Comparison of ENCODE assay signal across 5 cellular contexts in genomic region chr21:15477773-15478172, GRCh38.
DNase-seq lines count a peak whose midpoint lies in the region; ATAC-seq lines count a peak whose summit lies in the region.
"Not testable (repeated sequence)": the region's sequence is repeated elsewhere in the genome, so short reads cannot be mapped to it uniquely, and the experiment has no call there.

No MANE protein-coding gene starts in this region.

- H3K36me3 Mint-ChIP-seq in activated CD4-positive, alpha-beta T cell treated with anti-CD3 and anti-CD28 coated beads for 36 hours (ENCODE audit: low read depth); activated T-helper 17 cell treated with anti-CD3 and anti-CD28 coated beads, Interleukin-2, amount 50 U/mL, for 72 hours (ENCODE audit: low read depth); activated naive CD8-positive, alpha-beta T cell treated with anti-CD3 and anti-CD28 coated beads, Interleukin-2, amount 50 U/mL, for 24 hours (ENCODE audit: low read depth): not testable (repeated sequence)

- ATAC-seq in activated CD4-positive, alpha-beta T cell treated with anti-CD3 and anti-CD28 coated beads for 36 hours, result peak; percentile 44
- ATAC-seq in activated T-helper 17 cell treated with anti-CD3 and anti-CD28 coated beads, Interleukin-2, amount 50 U/mL, for 72 hours (replicated peaks), result peak; percentile 50
- ATAC-seq in activated naive CD8-positive, alpha-beta T cell treated with anti-CD3 and anti-CD28 coated beads, Interleukin-2, amount 50 U/mL, for 24 hours, result peak; percentile 47
- peak; percentile 45 for ATAC-seq in stimulated activated naive CD8-positive, alpha-beta T cell treated with anti-CD3 and anti-CD28 coated beads, Interleukin-15, Interleukin-2, amounts not matched to agents 100 U/mL and 50 U/mL, for 24 hours
- peak; percentile 28 for ATAC-seq in stimulated activated naive CD8-positive, alpha-beta T cell treated with anti-CD3 and anti-CD28 coated beads, Interleukin-15, amount 100 ng/mL, for 72 hours

- POLR2A ChIA-PET in activated CD4-positive, alpha-beta T cell treated with anti-CD3 and anti-CD28 coated beads for 36 hours (lab: Charles Lee), result not testable (repeated sequence)

- DNase-seq in activated CD4-positive, alpha-beta T cell treated with anti-CD3 and anti-CD28 coated beads for 36 hours; activated naive CD8-positive, alpha-beta T cell treated with anti-CD3 and anti-CD28 coated beads, Interleukin-2, amount 50 U/mL, for 24 hours; stimulated activated naive CD8-positive, alpha-beta T cell treated with anti-CD3 and anti-CD28 coated beads, Interleukin-15, Interleukin-2, amounts not matched to agents 100 U/mL and 50 U/mL, for 24 hours; stimulated activated naive CD8-positive, alpha-beta T cell treated with anti-CD3 and anti-CD28 coated beads, Interleukin-15, amount 100 ng/mL, for 72 hours: not testable (repeated sequence)

- H3K4me1 Mint-ChIP-seq in activated CD4-positive, alpha-beta T cell treated with anti-CD3 and anti-CD28 coated beads for 36 hours, result peaks cover 16% of the 10 kb centered on the region
- not testable (repeated sequence) for H3K4me1 Mint-ChIP-seq in activated T-helper 17 cell treated with anti-CD3 and anti-CD28 coated beads, Interleukin-2, amount 50 U/mL, for 72 hours
- peaks cover 25% of the 10 kb centered on the region for H3K4me1 Mint-ChIP-seq in activated naive CD8-positive, alpha-beta T cell treated with anti-CD3 and anti-CD28 coated beads, Interleukin-2, amount 50 U/mL, for 24 hours
- peaks cover 22% of the 10 kb centered on the region for H3K4me1 Mint-ChIP-seq in stimulated activated naive CD8-positive, alpha-beta T cell treated with anti-CD3 and anti-CD28 coated beads, Interleukin-15, amount 100 ng/mL, for 72 hours

- not testable (repeated sequence) for H3K4me3 Mint-ChIP-seq in activated CD4-positive, alpha-beta T cell treated with anti-CD3 and anti-CD28 coated beads for 36 hours; activated T-helper 17 cell treated with anti-CD3 and anti-CD28 coated beads, Interleukin-2, amount 50 U/mL, for 72 hours; activated naive CD8-positive, alpha-beta T cell treated with anti-CD3 and anti-CD28 coated beads, Interleukin-2, amount 50 U/mL, for 24 hours; stimulated activated naive CD8-positive, alpha-beta T cell treated with anti-CD3 and anti-CD28 coated beads, Interleukin-15, amount 100 ng/mL, for 72 hours

- H3K27me3 Mint-ChIP-seq in activated CD4-positive, alpha-beta T cell treated with anti-CD3 and anti-CD28 coated beads for 36 hours; activated T-helper 17 cell treated with anti-CD3 and anti-CD28 coated beads, Interleukin-2, amount 50 U/mL, for 72 hours; activated naive CD8-positive, alpha-beta T cell treated with anti-CD3 and anti-CD28 coated beads, Interleukin-2, amount 50 U/mL, for 24 hours; stimulated activated naive CD8-positive, alpha-beta T cell treated with anti-CD3 and anti-CD28 coated beads, Interleukin-15, amount 100 ng/mL, for 72 hours: not testable (repeated sequence)

- H3K27ac Mint-ChIP-seq in activated CD4-positive, alpha-beta T cell treated with anti-CD3 and anti-CD28 coated beads for 36 hours; activated T-helper 17 cell treated with anti-CD3 and anti-CD28 coated beads, Interleukin-2, amount 50 U/mL, for 72 hours; activated naive CD8-positive, alpha-beta T cell treated with anti-CD3 and anti-CD28 coated beads, Interleukin-2, amount 50 U/mL, for 24 hours; stimulated activated naive CD8-positive, alpha-beta T cell treated with anti-CD3 and anti-CD28 coated beads, Interleukin-15, amount 100 ng/mL, for 72 hours: not testable (repeated sequence)

- intact Hi-C loops in activated CD4-positive, alpha-beta T cell treated with anti-CD3 and anti-CD28 coated beads for 36 hours (cut with DNase I, micrococcal nuclease), result not testable (repeated sequence)

- CTCF ChIA-PET in activated CD4-positive, alpha-beta T cell treated with anti-CD3 and anti-CD28 coated beads for 36 hours (lab: Charles Lee), result not testable (repeated sequence)

- peaks cover 17% of the 10 kb centered on the region for H3K9me3 Mint-ChIP-seq in activated CD4-positive, alpha-beta T cell treated with anti-CD3 and anti-CD28 coated beads for 36 hours (ENCODE audit: low read depth)
- H3K9me3 Mint-ChIP-seq in activated T-helper 17 cell treated with anti-CD3 and anti-CD28 coated beads, Interleukin-2, amount 50 U/mL, for 72 hours, result not testable (repeated sequence)
- H3K9me3 Mint-ChIP-seq in activated naive CD8-positive, alpha-beta T cell treated with anti-CD3 and anti-CD28 coated beads, Interleukin-2, amount 50 U/mL, for 24 hours, result peaks cover 24% of the 10 kb centered on the region
- H3K9me3 Mint-ChIP-seq in stimulated activated naive CD8-positive, alpha-beta T cell treated with anti-CD3 and anti-CD28 coated beads, Interleukin-15, amount 100 ng/mL, for 72 hours, result peaks cover 21 to 32% of the 10 kb centered on the region in 2 donors
